Comparison of ENCODE assay signal across 11 cellular contexts in the genomic region with DNA sequence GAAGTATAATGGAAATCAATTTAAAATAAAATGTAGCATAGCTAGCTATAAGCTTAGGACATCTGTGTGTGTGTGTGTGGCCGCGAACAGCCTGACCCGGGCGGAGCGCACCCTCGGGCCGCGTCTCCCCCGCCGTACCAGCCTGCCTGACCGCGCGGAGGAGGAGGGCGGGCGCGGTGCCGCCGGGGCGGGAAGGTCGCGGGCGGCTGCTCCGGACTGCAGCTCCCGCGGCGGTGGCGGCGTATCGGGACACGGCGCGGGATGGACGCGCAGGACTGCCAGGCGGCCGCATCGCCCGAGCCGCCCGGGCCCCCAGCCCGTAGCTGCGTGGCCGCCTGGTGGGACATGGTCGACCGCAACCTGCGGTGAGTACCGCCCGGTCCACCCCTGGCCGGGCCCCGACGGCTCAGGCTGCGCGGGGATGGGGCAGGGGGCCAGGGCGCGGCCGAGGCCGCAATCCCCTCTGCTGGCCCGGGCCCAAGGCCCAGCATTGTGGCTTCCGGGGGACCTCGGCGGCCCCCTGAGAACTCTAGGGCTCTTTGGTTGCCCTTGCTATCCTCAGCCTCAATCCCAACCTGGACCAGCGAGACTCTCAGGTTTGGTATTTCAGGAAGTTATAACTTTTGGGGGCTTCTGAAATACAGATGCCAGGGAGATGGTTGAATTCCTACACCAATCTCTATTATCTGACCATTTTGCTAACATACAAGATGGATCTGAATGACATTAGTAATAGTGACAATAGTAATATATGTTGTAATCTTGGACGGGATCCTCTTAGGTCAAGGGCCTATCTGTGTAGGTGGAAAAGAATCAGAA. TPM values are rescaled to one million over a fixed set of nuclear protein-coding genes. Genes with fewer than 3 reads are reported as not detected.
DNase-seq lines count a peak whose midpoint lies in the region; ATAC-seq and TF ChIP-seq lines count a peak whose summit lies in the region.
"Had no signal": no experiment of that assay in that cellular context is flagged by ENCODE, and none has a peak within 500 bp of the region (broad histone marks: within the 10 kb centered on the region; RNA-seq: fewer than 3 reads in every experiment).

TSS of gene ABHD12B (plus strand) at position 140 of the 819 bp plus-strand sequence. CDS start at position 262, 122 bp downstream.

- peaks cover 43% of the 10 kb centered on the region for H3K4me1 Mint-ChIP-seq in activated naive CD4-positive, alpha-beta T cell treated with anti-CD3 and anti-CD28 coated beads, Interleukin-2, amount 50 U/mL, for 24 hours
- peaks cover 29% of the 10 kb centered on the region for H3K4me1 Mint-ChIP-seq in activated naive CD4-positive, alpha-beta T cell treated with anti-CD3 and anti-CD28 coated beads, Interleukin-2, amount 10 ng/mL, durations not matched to agents 7 days and 5 days
- H3K4me1 Mint-ChIP-seq in endothelial cell (ENCODE audit: unreplicated experiment) = peaks cover 15% of the 10 kb centered on the region

- H3K4me3 ChIP-seq in mucosa of descending colon = no peak within 1 kb of the TSS
- H3K4me3 ChIP-seq in thymus (ENCODE audit: low read length) = peak within 1 kb of the TSS; percentile 18
- H3K4me3 ChIP-seq: A549, prostate gland had no signal

- H3K4me3 Mint-ChIP-seq in activated naive CD4-positive, alpha-beta T cell treated with anti-CD3 and anti-CD28 coated beads, Interleukin-2, amount 50 U/mL, for 24 hours = peak within 1 kb of the TSS; percentile 40
- H3K4me3 Mint-ChIP-seq in activated naive CD4-positive, alpha-beta T cell treated with anti-CD3 and anti-CD28 coated beads, Interleukin-2, amount 10 ng/mL, durations not matched to agents 7 days and 5 days = no peak within 1 kb of the TSS
- H3K4me3 Mint-ChIP-seq in endothelial cell (ENCODE audit: unreplicated experiment) = peak within 1 kb of the TSS; percentile 50

- CTCF ChIA-PET in activated naive CD4-positive, alpha-beta T cell treated with anti-CD3 and anti-CD28 coated beads, Interleukin-2, amount 10 ng/mL, durations not matched to agents 7 days and 5 days (lab: Charles Lee) = interaction anchor here (2.1 kb wide), 1 partner anchor 12 kb away, joined by 10 read pairs; no protein-coding TSS in a partner anchor

- no peak for DNase-seq in activated naive CD4-positive, alpha-beta T cell treated with anti-CD3 and anti-CD28 coated beads, Interleukin-2, amount 10 ng/mL, durations not matched to agents 7 days and 5 days
- DNase-seq in endothelial cell (ENCODE audit: low spot score) (peak; percentile 18), mucosa of descending colon (peak in 1 of 3 donors; percentile 51), DMS153 (lab: John Stamatoyannopoulos, UW) (no peak), HPDE6-E6E7 (ENCODE audit: extremely low spot score) (no peak)

- no peaks in the 10 kb centered on the region for H3K36me3 ChIP-seq in mucosa of descending colon (ENCODE audit: low read depth)
- no peaks in the 10 kb centered on the region for H3K36me3 ChIP-seq in thymus (ENCODE audit: control insufficient read depth, insufficient read depth)
- H3K36me3 ChIP-seq: prostate gland had no signal

- peaks cover 55% of the 10 kb centered on the region for H3K27me3 Mint-ChIP-seq in activated naive CD4-positive, alpha-beta T cell treated with anti-CD3 and anti-CD28 coated beads, Interleukin-2, amount 50 U/mL, for 24 hours
- peaks cover 80% of the 10 kb centered on the region for H3K27me3 Mint-ChIP-seq in activated naive CD4-positive, alpha-beta T cell treated with anti-CD3 and anti-CD28 coated beads, Interleukin-2, amount 10 ng/mL, durations not matched to agents 7 days and 5 days
- peaks cover 7% of the 10 kb centered on the region for H3K27me3 Mint-ChIP-seq in endothelial cell (ENCODE audit: unreplicated experiment)

- peaks cover 19% of the 10 kb centered on the region for H3K27me3 ChIP-seq in thymus (ENCODE audit: control insufficient read depth, insufficient read depth)

- intact Hi-C loops in mucosa of descending colon (cut with DNase I, micrococcal nuclease) = no loop called here

- no peak within 1 kb of the TSS for H3K27ac ChIP-seq in thymus (ENCODE audit: low read depth)
- H3K27ac ChIP-seq: A549, prostate gland had no signal

- peaks cover 2% of the 10 kb centered on the region for H3K36me3 Mint-ChIP-seq in activated naive CD4-positive, alpha-beta T cell treated with anti-CD3 and anti-CD28 coated beads, Interleukin-2, amount 50 U/mL, for 24 hours
- H3K36me3 Mint-ChIP-seq in activated naive CD4-positive, alpha-beta T cell treated with anti-CD3 and anti-CD28 coated beads, Interleukin-2, amount 10 ng/mL, durations not matched to agents 7 days and 5 days = no peaks in the 10 kb centered on the region
- H3K36me3 Mint-ChIP-seq in endothelial cell (ENCODE audit: low read depth, unreplicated experiment) = no peaks in the 10 kb centered on the region

- no peak for TF ChIP-seq CTCF in endothelial cell (IDR thresholded peaks at IDR 0.05; ENCODE audit: unreplicated experiment)
- TF ChIP-seq CTCF in mucosa of descending colon (IDR thresholded peaks at IDR 0.05) = no peak

- H3K9me3 ChIP-seq in mucosa of descending colon (no peaks in the 10 kb centered on the region), thymus (ENCODE audit: control insufficient read depth) (no peaks in the 10 kb centered on the region)
- H3K9me3 ChIP-seq: A549, prostate gland had no signal

- WGBS in thymus = 14% methylated on average over 63 of the region's 63 CpGs

- H3K27ac Mint-ChIP-seq in activated naive CD4-positive, alpha-beta T cell treated with anti-CD3 and anti-CD28 coated beads, Interleukin-2, amount 50 U/mL, for 24 hours = no peak within 1 kb of the TSS
- H3K27ac Mint-ChIP-seq in activated naive CD4-positive, alpha-beta T cell treated with anti-CD3 and anti-CD28 coated beads, Interleukin-2, amount 10 ng/mL, durations not matched to agents 7 days and 5 days = no peak within 1 kb of the TSS
- no peak within 1 kb of the TSS for H3K27ac Mint-ChIP-seq in endothelial cell (ENCODE audit: unreplicated experiment)

- H3K9me3 Mint-ChIP-seq in activated naive CD4-positive, alpha-beta T cell treated with anti-CD3 and anti-CD28 coated beads, Interleukin-2, amount 50 U/mL, for 24 hours = no peaks in the 10 kb centered on the region
- no peaks in the 10 kb centered on the region for H3K9me3 Mint-ChIP-seq in activated naive CD4-positive, alpha-beta T cell treated with anti-CD3 and anti-CD28 coated beads, Interleukin-2, amount 10 ng/mL, durations not matched to agents 7 days and 5 days
- H3K9me3 Mint-ChIP-seq in endothelial cell (ENCODE audit: unreplicated experiment) = no peaks in the 10 kb centered on the region

- ATAC-seq in mucosa of descending colon = peak; percentile 49
- no peak for ATAC-seq in HG02885 (IDR thresholded peaks at IDR 0.05; ENCODE audit: poor library complexity, unreplicated experiment)
- ATAC-seq: A549 had no signal

- H3K4me1 ChIP-seq in mucosa of descending colon (ENCODE audit: low read depth) = peaks cover 4% of the 10 kb centered on the region
- peaks cover 21% of the 10 kb centered on the region for H3K4me1 ChIP-seq in thymus (ENCODE audit: control insufficient read depth, insufficient read depth, low read length)
- H3K4me1 ChIP-seq: A549, prostate gland had no signal

RNA-seq across cellular contexts. Expression of gene ABHD12B, which starts in this region (rescaled TPM):
- 2.7 TPM for total RNA-seq in endothelial cell (ENCODE audit: unreplicated experiment)
- 10 to 100 TPM in 2 of 3 donors, 1 to 10 TPM in 1; 3.1 to 16.2 (median 14.2) TPM for total RNA-seq in mucosa of descending colon
- polyA plus RNA-seq in thymus = 1.5 TPM
- total RNA-seq: HT1080, prostate gland had no signal
- polyA plus RNA-seq: A549 had no signal
